8 cellular contexts compared by ENCODE assay signal in genomic region chr7:2555121-2556052, GRCh38. TPM values are rescaled to one million over a fixed set of nuclear protein-coding genes. Genes with fewer than 3 reads are reported as not detected.
DNase-seq lines count a peak whose midpoint lies in the region; ATAC-seq, FAIRE-seq and TF ChIP-seq lines count a peak whose summit lies in the region.

Gene BRAT1 (minus strand): TSS chr7:2555524. CDS start chr7:2554431, 1,093 bp downstream.

- peak; percentile 84 for FAIRE-seq in GM12892 (lab: Jason Lieb, UNC)

- H3K36me3 Mint-ChIP-seq in progenitor cell of endocrine pancreas (ENCODE audit: insufficient read depth) = peaks cover 4% of the 10 kb centered on the region

- peaks cover 15% of the 10 kb centered on the region for H3K4me1 Mint-ChIP-seq in progenitor cell of endocrine pancreas (ENCODE audit: low read depth)

- ATAC-seq in HG02852 (IDR thresholded peaks at IDR 0.05; ENCODE audit: unreplicated experiment) = peak; percentile 74
- ATAC-seq in left cardiac atrium = peak; percentile 91 to 94

- intact Hi-C loops in left cardiac atrium (cut with DNase I) = no loop called here

- H3K9me3 Mint-ChIP-seq in progenitor cell of endocrine pancreas (ENCODE audit: low read depth) = no peaks in the 10 kb centered on the region

- peak within 1 kb of the TSS; percentile 95 for H3K27ac Mint-ChIP-seq in progenitor cell of endocrine pancreas

- peak within 1 kb of the TSS; percentile 84 for H3K4me3 Mint-ChIP-seq in progenitor cell of endocrine pancreas (ENCODE audit: low read depth)

- TF ChIP-seq POLR2A in GM12892 (IDR thresholded peaks at IDR 0.05; ENCODE audit: low read depth, low read length) = peak; percentile 84; the same call in 1 of the 2 replicates

- peak; percentile 59 for TF ChIP-seq CTCF in progenitor cell of endocrine pancreas (IDR thresholded peaks at IDR 0.05; ENCODE audit: unreplicated experiment)

- peak; percentile 95 for DNase-seq in GM12892 (ENCODE audit: insufficient read length)
- DNase-seq in NCI-H146 (lab: John Stamatoyannopoulos, UW) = peak; percentile 96
- DNase-seq in T-helper 1 cell = peak; percentile 91 to 96 (median 92)
- peak; percentile 88 for DNase-seq in amniotic epithelial cell (ENCODE audit: low read depth)
- peak; percentile 98 for DNase-seq in left cardiac atrium
- DNase-seq in progenitor cell of endocrine pancreas (ENCODE audit: low spot score, unreplicated experiment) = peak; percentile 94
- DNase-seq in ureter (ENCODE audit: low spot score) = peak; percentile 98

- H3K27me3 Mint-ChIP-seq in progenitor cell of endocrine pancreas = no peaks in the 10 kb centered on the region

RNA-seq across cellular contexts. Expression of gene BRAT1, which starts in this region (rescaled TPM):
- polyA plus RNA-seq in GM12892 (2012; ENCODE audit: missing spikeins) = 7.6 TPM
- total RNA-seq in left cardiac atrium (10 to 100 TPM; 14.6 to 17.6 TPM), progenitor cell of endocrine pancreas (43.1 and 43.7 TPM in 2 replicates), ureter (24.0 TPM)

Comparison
In these comparisons a context has a peak if more than half of its experiments do, and no peak if none do; other contexts are left out.
1. Peak in every context shown above with its lines: DNase-seq and ATAC-seq.